Comparison of ENCODE assay signal across 15 cellular contexts in genomic region chr5:36889264-36889663, GRCh38.
"Had no signal": no experiment of that assay in that cellular context is flagged by ENCODE, and none has a peak within 500 bp of the region (broad histone marks: within the 10 kb centered on the region; RNA-seq: fewer than 3 reads in every experiment).

No MANE protein-coding gene starts in this region.

- DNase-seq: activated CD4-positive, alpha-beta T cell treated with anti-CD3 and anti-CD28 coated beads for 48 hours; activated CD8-positive, alpha-beta memory T cell treated with anti-CD3 and anti-CD28 coated beads, Interleukin-2, amount 10 ng/mL, durations not matched to agents 7 days and 5 days; activated naive CD4-positive, alpha-beta T cell treated with anti-CD3 and anti-CD28 coated beads, Interleukin-2, amount 10 ng/mL, durations not matched to agents 7 days and 5 days; amygdala; body of pancreas; effector memory CD8-positive, alpha-beta T cell; esophagus squamous epithelium; heart right ventricle; naive thymus-derived CD4-positive, alpha-beta T cell; SHP77; sigmoid colon; stimulated activated CD4-positive, alpha-beta T cell treated with anti-CD3 and anti-CD28 coated beads, Interleukin-4, amount 100 ng/mL, for 24 hours; substantia nigra had no signal

- H3K27ac Mint-ChIP-seq: activated CD8-positive, alpha-beta memory T cell treated with anti-CD3 and anti-CD28 coated beads, Interleukin-2, amount 10 ng/mL, durations not matched to agents 7 days and 5 days; activated naive CD4-positive, alpha-beta T cell treated with anti-CD3 and anti-CD28 coated beads, Interleukin-2, amount 10 ng/mL, durations not matched to agents 7 days and 5 days; effector memory CD8-positive, alpha-beta T cell; memory B cell; stimulated activated memory B cell treated with anti-CD40 and anti-IgM and Interleukin-4, amounts not matched to agents 10 μg/mL and 1 μg/mL and 100 μg/mL, for 72 hours had no signal

- H3K9me3 Mint-ChIP-seq: effector memory CD8-positive, alpha-beta T cell; stimulated activated memory B cell treated with anti-CD40 and anti-IgM and Interleukin-4, amounts not matched to agents 10 μg/mL and 1 μg/mL and 100 μg/mL, for 72 hours had no signal

- H3K4me3 Mint-ChIP-seq: activated CD8-positive, alpha-beta memory T cell treated with anti-CD3 and anti-CD28 coated beads, Interleukin-2, amount 10 ng/mL, durations not matched to agents 7 days and 5 days; activated naive CD4-positive, alpha-beta T cell treated with anti-CD3 and anti-CD28 coated beads, Interleukin-2, amount 10 ng/mL, durations not matched to agents 7 days and 5 days; memory B cell; stimulated activated memory B cell treated with anti-CD40 and anti-IgM and Interleukin-4, amounts not matched to agents 10 μg/mL and 1 μg/mL and 100 μg/mL, for 72 hours had no signal

- H3K27me3 Mint-ChIP-seq: activated CD8-positive, alpha-beta memory T cell treated with anti-CD3 and anti-CD28 coated beads, Interleukin-2, amount 10 ng/mL, durations not matched to agents 7 days and 5 days; activated naive CD4-positive, alpha-beta T cell treated with anti-CD3 and anti-CD28 coated beads, Interleukin-2, amount 10 ng/mL, durations not matched to agents 7 days and 5 days; effector memory CD8-positive, alpha-beta T cell; memory B cell; naive thymus-derived CD4-positive, alpha-beta T cell; stimulated activated memory B cell treated with anti-CD40 and anti-IgM and Interleukin-4, amounts not matched to agents 10 μg/mL and 1 μg/mL and 100 μg/mL, for 72 hours had no signal

- ATAC-seq: activated CD8-positive, alpha-beta memory T cell treated with anti-CD3 and anti-CD28 coated beads, Interleukin-2, amount 10 ng/mL, durations not matched to agents 7 days and 5 days; body of pancreas; effector memory CD8-positive, alpha-beta T cell; heart right ventricle; naive thymus-derived CD4-positive, alpha-beta T cell; stimulated activated memory B cell treated with anti-CD40 and anti-IgM and Interleukin-4, amounts not matched to agents 10 μg/mL and 1 μg/mL and 100 μg/mL, for 72 hours had no signal
